Comparison of ENCODE assay signal across 2 cellular contexts in genomic region chr6:155314773-155315515, GRCh38.
TF ChIP-seq lines count a peak whose summit lies in the region.

No MANE protein-coding gene starts in this region.

TF ChIP-seq in HEK293, 187 proteins besides CTCF, POLR2A, EP300 and RAD21 (continued from another document and continues in another):
- TF ChIP-seq TSHZ1 (tag by site-specific recombination; IDR thresholded peaks at IDR 0.05; ENCODE audit: borderline replicate concordance) = no peak
- peak; percentile 47; the same call in 1 of the 2 replicates for TF ChIP-seq ZNF335 (tag by site-specific recombination; conservative IDR thresholded peaks at IDR 0.05)
- no peak; the same call in 1 of the 2 replicates for TF ChIP-seq ZBTB11 (tag by site-specific recombination; conservative IDR thresholded peaks at IDR 0.05; ENCODE audit: low read depth)
- TF ChIP-seq ZNF560 (tag by site-specific recombination; IDR thresholded peaks at IDR 0.05; ENCODE audit: borderline replicate concordance) = no peak
- TF ChIP-seq ZNF121 (tag by site-specific recombination; IDR thresholded peaks at IDR 0.05) = no peak
- TF ChIP-seq ZNF843 (tag by site-specific recombination; IDR thresholded peaks at IDR 0.05) = peak; percentile 54; the same call in 1 of the 2 replicates
- TF ChIP-seq EGR2 (tag by site-specific recombination; IDR thresholded peaks at IDR 0.05; ENCODE audit: low read depth) = no peak
- no peak for TF ChIP-seq ZNF670 (tag by site-specific recombination; IDR thresholded peaks at IDR 0.05; ENCODE audit: low read depth)
- no peak for TF ChIP-seq SALL2 (tag by site-specific recombination; IDR thresholded peaks at IDR 0.05; ENCODE audit: borderline replicate concordance)
- TF ChIP-seq ZFHX2 (tag by site-specific recombination; conservative IDR thresholded peaks at IDR 0.05) = no peak
- TF ChIP-seq MYNN (tag by site-specific recombination; IDR thresholded peaks at IDR 0.05; ENCODE audit: borderline replicate concordance) = no peak
- TF ChIP-seq, protein P1, sequence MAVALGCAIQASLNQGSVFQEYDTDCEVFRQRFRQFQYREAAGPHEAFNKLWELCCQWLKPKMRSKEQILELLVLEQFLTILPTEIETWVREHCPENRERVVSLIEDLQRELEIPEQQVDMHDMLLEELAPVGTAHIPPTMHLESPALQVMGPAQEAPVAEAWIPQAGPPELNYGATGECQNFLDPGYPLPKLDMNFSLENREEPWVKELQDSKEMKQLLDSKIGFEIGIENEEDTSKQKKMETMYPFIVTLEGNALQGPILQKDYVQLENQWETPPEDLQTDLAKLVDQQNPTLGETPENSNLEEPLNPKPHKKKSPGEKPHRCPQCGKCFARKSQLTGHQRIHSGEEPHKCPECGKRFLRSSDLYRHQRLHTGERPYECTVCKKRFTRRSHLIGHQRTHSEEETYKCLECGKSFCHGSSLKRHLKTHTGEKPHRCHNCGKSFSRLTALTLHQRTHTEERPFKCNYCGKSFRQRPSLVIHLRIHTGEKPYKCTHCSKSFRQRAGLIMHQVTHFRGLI (tag by site-specific recombination; IDR thresholded peaks at IDR 0.05) = no peak; the same call in 1 of the 2 replicates
- TF ChIP-seq KLF9 (tag by site-specific recombination; IDR thresholded peaks at IDR 0.05; ENCODE audit: low read depth) = no peak
- TF ChIP-seq ZNF76 (tag by site-specific recombination; IDR thresholded peaks at IDR 0.05; ENCODE audit: borderline replicate concordance, low read depth) = peak; percentile 27; the same call in 1 of the 2 replicates
- TF ChIP-seq KLF10 (tag by site-specific recombination; IDR thresholded peaks at IDR 0.05) = peak; percentile 48
- TF ChIP-seq ZNF423 (tag by site-specific recombination; IDR thresholded peaks at IDR 0.05) = no peak
- TF ChIP-seq, protein P2, sequence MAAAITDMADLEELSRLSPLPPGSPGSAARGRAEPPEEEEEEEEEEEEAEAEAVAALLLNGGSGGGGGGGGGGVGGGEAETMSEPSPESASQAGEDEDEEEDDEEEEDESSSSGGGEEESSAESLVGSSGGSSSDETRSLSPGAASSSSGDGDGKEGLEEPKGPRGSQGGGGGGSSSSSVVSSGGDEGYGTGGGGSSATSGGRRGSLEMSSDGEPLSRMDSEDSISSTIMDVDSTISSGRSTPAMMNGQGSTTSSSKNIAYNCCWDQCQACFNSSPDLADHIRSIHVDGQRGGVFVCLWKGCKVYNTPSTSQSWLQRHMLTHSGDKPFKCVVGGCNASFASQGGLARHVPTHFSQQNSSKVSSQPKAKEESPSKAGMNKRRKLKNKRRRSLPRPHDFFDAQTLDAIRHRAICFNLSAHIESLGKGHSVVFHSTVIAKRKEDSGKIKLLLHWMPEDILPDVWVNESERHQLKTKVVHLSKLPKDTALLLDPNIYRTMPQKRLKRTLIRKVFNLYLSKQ (tag by site-specific recombination; IDR thresholded peaks at IDR 0.05; ENCODE audit: borderline replicate concordance) = no peak

TF ChIP-seq in K562, 482 proteins besides CTCF, POLR2A, EP300 and RAD21 (continued from another document and continues in another):
- TF ChIP-seq, protein P3, sequence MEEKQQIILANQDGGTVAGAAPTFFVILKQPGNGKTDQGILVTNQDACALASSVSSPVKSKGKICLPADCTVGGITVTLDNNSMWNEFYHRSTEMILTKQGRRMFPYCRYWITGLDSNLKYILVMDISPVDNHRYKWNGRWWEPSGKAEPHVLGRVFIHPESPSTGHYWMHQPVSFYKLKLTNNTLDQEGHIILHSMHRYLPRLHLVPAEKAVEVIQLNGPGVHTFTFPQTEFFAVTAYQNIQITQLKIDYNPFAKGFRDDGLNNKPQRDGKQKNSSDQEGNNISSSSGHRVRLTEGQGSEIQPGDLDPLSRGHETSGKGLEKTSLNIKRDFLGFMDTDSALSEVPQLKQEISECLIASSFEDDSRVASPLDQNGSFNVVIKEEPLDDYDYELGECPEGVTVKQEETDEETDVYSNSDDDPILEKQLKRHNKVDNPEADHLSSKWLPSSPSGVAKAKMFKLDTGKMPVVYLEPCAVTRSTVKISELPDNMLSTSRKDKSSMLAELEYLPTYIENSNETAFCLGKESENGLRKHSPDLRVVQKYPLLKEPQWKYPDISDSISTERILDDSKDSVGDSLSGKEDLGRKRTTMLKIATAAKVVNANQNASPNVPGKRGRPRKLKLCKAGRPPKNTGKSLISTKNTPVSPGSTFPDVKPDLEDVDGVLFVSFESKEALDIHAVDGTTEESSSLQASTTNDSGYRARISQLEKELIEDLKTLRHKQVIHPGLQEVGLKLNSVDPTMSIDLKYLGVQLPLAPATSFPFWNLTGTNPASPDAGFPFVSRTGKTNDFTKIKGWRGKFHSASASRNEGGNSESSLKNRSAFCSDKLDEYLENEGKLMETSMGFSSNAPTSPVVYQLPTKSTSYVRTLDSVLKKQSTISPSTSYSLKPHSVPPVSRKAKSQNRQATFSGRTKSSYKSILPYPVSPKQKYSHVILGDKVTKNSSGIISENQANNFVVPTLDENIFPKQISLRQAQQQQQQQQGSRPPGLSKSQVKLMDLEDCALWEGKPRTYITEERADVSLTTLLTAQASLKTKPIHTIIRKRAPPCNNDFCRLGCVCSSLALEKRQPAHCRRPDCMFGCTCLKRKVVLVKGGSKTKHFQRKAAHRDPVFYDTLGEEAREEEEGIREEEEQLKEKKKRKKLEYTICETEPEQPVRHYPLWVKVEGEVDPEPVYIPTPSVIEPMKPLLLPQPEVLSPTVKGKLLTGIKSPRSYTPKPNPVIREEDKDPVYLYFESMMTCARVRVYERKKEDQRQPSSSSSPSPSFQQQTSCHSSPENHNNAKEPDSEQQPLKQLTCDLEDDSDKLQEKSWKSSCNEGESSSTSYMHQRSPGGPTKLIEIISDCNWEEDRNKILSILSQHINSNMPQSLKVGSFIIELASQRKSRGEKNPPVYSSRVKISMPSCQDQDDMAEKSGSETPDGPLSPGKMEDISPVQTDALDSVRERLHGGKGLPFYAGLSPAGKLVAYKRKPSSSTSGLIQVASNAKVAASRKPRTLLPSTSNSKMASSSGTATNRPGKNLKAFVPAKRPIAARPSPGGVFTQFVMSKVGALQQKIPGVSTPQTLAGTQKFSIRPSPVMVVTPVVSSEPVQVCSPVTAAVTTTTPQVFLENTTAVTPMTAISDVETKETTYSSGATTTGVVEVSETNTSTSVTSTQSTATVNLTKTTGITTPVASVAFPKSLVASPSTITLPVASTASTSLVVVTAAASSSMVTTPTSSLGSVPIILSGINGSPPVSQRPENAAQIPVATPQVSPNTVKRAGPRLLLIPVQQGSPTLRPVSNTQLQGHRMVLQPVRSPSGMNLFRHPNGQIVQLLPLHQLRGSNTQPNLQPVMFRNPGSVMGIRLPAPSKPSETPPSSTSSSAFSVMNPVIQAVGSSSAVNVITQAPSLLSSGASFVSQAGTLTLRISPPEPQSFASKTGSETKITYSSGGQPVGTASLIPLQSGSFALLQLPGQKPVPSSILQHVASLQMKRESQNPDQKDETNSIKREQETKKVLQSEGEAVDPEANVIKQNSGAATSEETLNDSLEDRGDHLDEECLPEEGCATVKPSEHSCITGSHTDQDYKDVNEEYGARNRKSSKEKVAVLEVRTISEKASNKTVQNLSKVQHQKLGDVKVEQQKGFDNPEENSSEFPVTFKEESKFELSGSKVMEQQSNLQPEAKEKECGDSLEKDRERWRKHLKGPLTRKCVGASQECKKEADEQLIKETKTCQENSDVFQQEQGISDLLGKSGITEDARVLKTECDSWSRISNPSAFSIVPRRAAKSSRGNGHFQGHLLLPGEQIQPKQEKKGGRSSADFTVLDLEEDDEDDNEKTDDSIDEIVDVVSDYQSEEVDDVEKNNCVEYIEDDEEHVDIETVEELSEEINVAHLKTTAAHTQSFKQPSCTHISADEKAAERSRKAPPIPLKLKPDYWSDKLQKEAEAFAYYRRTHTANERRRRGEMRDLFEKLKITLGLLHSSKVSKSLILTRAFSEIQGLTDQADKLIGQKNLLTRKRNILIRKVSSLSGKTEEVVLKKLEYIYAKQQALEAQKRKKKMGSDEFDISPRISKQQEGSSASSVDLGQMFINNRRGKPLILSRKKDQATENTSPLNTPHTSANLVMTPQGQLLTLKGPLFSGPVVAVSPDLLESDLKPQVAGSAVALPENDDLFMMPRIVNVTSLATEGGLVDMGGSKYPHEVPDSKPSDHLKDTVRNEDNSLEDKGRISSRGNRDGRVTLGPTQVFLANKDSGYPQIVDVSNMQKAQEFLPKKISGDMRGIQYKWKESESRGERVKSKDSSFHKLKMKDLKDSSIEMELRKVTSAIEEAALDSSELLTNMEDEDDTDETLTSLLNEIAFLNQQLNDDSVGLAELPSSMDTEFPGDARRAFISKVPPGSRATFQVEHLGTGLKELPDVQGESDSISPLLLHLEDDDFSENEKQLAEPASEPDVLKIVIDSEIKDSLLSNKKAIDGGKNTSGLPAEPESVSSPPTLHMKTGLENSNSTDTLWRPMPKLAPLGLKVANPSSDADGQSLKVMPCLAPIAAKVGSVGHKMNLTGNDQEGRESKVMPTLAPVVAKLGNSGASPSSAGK (IDR thresholded peaks at IDR 0.05) = peak; percentile 92
- TF ChIP-seq ZBTB43 (CRISPR knock-in tag; IDR thresholded peaks at IDR 0.05) (0 out of 2 replicates have a peak, but pooled peaks have one; percentile 7), CREB3L1 (IDR thresholded peaks at IDR 0.05; ENCODE audit: borderline replicate concordance, low read depth) (peak; percentile 10; the same call in 1 of the 2 replicates), TCF3 (CRISPR knock-in tag; IDR thresholded peaks at IDR 0.05) (no peak), ZNF830 (CRISPR knock-in tag; IDR thresholded peaks at IDR 0.05) (no peak), FOXJ2 (tag; IDR thresholded peaks at IDR 0.05) (peak; percentile 69; the same call in 1 of the 2 replicates), RAD51 (IDR thresholded peaks at IDR 0.05; ENCODE audit: borderline replicate concordance, low read depth) (peak; percentile 91), HDAC3 (IDR thresholded peaks at IDR 0.05; ENCODE audit: borderline replicate concordance, partially characterized antibody) (no peak), PML (IDR thresholded peaks at IDR 0.05; ENCODE audit: low read length) (peak; percentile 83; the same call in 1 of the 2 replicates), BCLAF1 (IDR thresholded peaks at IDR 0.05; ENCODE audit: borderline replicate concordance in 1 of 2, control insufficient read depth in 1 of 2, low read depth in 2 of 2, low read length in 1 of 2) (no peak), IRF1 (CRISPR knock-in tag; IDR thresholded peaks at IDR 0.05; ENCODE audit: borderline replicate concordance) (no peak; the same call in 1 of the 2 replicates), RFX7 (CRISPR knock-in tag; IDR thresholded peaks at IDR 0.05) (no peak), HDGF (IDR thresholded peaks at IDR 0.05) (peak; percentile 68; the same call in 1 of the 2 replicates), ZNF766 (CRISPR knock-in tag; conservative IDR thresholded peaks at IDR 0.05) (peak; percentile 56; the same call in 1 of the 2 replicates), ZNF507 (tag; conservative IDR thresholded peaks at IDR 0.05) (no peak), KDM5B (IDR thresholded peaks at IDR 0.05; ENCODE audit: insufficient replicate concordance, low read depth, low read length) (no peak), NR2F6 (CRISPR knock-in tag; IDR thresholded peaks at IDR 0.05) (no peak), PHF20 (IDR thresholded peaks at IDR 0.05; ENCODE audit: partially characterized antibody) (peak; percentile 60), FOXM1 (IDR thresholded peaks at IDR 0.05; ENCODE audit: low read depth) (peak; percentile 78), FOXM1 (CRISPR knock-in tag; IDR thresholded peaks at IDR 0.05; ENCODE audit: low read depth) (0 out of 2 replicates have a peak, but pooled peaks have one; percentile 15), CC2D1A (IDR thresholded peaks at IDR 0.05) (peak; percentile 84)
- TF ChIP-seq, protein P4, sequence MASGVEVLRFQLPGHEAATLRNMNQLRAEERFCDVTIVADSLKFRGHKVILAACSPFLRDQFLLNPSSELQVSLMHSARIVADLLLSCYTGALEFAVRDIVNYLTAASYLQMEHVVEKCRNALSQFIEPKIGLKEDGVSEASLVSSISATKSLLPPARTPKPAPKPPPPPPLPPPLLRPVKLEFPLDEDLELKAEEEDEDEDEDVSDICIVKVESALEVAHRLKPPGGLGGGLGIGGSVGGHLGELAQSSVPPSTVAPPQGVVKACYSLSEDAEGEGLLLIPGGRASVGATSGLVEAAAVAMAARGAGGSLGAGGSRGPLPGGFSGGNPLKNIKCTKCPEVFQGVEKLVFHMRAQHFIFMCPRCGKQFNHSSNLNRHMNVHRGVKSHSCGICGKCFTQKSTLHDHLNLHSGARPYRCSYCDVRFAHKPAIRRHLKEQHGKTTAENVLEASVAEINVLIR (CRISPR knock-in tag; IDR thresholded peaks at IDR 0.05) = no peak
